ENCODE assay signal across 3 cellular contexts in genomic region chr19:1068111-1069001, GRCh38.
TF ChIP-seq lines count a peak whose summit lies in the region.

No MANE protein-coding gene starts in this region.

TF ChIP-seq in GM23338, 12 proteins besides CTCF, POLR2A, EP300 and RAD21 (continues in another document):
- TF ChIP-seq ZNF114 (CRISPR knock-in tag; IDR thresholded peaks at IDR 0.05) (no peak), CREB1 (CRISPR knock-in tag; IDR thresholded peaks at IDR 0.05; ENCODE audit: low read depth) (no peak), POLR2AphosphoS5 (IDR thresholded peaks at IDR 0.05; ENCODE audit: low read depth) (no peak), NANOG (IDR thresholded peaks at IDR 0.05; ENCODE audit: borderline replicate concordance) (no peak), EZH2phosphoT487 (IDR thresholded peaks at IDR 0.05; ENCODE audit: unreplicated experiment) (no peak)
- TF ChIP-seq, protein P1, sequence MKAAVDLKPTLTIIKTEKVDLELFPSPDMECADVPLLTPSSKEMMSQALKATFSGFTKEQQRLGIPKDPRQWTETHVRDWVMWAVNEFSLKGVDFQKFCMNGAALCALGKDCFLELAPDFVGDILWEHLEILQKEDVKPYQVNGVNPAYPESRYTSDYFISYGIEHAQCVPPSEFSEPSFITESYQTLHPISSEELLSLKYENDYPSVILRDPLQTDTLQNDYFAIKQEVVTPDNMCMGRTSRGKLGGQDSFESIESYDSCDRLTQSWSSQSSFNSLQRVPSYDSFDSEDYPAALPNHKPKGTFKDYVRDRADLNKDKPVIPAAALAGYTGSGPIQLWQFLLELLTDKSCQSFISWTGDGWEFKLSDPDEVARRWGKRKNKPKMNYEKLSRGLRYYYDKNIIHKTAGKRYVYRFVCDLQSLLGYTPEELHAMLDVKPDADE (IDR thresholded peaks at IDR 0.05), result no peak

TF ChIP-seq in WTC11, 78 proteins besides CTCF, POLR2A, EP300 and RAD21:
- TF ChIP-seq MYBL2 (CRISPR knock-in tag; IDR thresholded peaks at IDR 0.05) (no peak), E2F5 (CRISPR knock-in tag; IDR thresholded peaks at IDR 0.05) (no peak), RORB (CRISPR knock-in tag; IDR thresholded peaks at IDR 0.05) (no peak), ZNF219 (CRISPR knock-in tag; IDR thresholded peaks at IDR 0.05; ENCODE audit: borderline replicate concordance) (no peak), AFF4 (CRISPR knock-in tag; IDR thresholded peaks at IDR 0.05; ENCODE audit: borderline replicate concordance) (no peak), ZNF121 (CRISPR knock-in tag; IDR thresholded peaks at IDR 0.05) (no peak), HMGA2 (CRISPR knock-in tag; IDR thresholded peaks at IDR 0.05) (no peak), FOXJ3 (CRISPR knock-in tag; IDR thresholded peaks at IDR 0.05; ENCODE audit: borderline replicate concordance) (no peak), NFYB (CRISPR knock-in tag; conservative IDR thresholded peaks at IDR 0.05; ENCODE audit: low read depth) (no peak)
- TF ChIP-seq, protein P2, sequence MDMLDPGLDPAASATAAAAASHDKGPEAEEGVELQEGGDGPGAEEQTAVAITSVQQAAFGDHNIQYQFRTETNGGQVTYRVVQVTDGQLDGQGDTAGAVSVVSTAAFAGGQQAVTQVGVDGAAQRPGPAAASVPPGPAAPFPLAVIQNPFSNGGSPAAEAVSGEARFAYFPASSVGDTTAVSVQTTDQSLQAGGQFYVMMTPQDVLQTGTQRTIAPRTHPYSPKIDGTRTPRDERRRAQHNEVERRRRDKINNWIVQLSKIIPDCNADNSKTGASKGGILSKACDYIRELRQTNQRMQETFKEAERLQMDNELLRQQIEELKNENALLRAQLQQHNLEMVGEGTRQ (CRISPR knock-in tag; IDR thresholded peaks at IDR 0.05), result no peak

TF ChIP-seq in H1, 55 proteins besides CTCF, POLR2A, EP300 and RAD21:
- TF ChIP-seq JUND (IDR thresholded peaks at IDR 0.05; ENCODE audit: low read length) (no peak), KDM1A (IDR thresholded peaks at IDR 0.05; ENCODE audit: borderline replicate concordance, low read length) (no peak), HDAC6 (IDR thresholded peaks at IDR 0.05; ENCODE audit: low read depth, low read length) (no peak), NANOG (IDR thresholded peaks at IDR 0.05; ENCODE audit: insufficient read depth, low read depth, low read length, poor library complexity, severe bottlenecking) (no peak), POLR2AphosphoS5 (IDR thresholded peaks at IDR 0.05; ENCODE audit: low read depth, low read length) (no peak)
TF ChIP-seq in H1: peak in this region for 0.
